ENCODE assay signal across 24 cellular contexts in the genomic region with DNA sequence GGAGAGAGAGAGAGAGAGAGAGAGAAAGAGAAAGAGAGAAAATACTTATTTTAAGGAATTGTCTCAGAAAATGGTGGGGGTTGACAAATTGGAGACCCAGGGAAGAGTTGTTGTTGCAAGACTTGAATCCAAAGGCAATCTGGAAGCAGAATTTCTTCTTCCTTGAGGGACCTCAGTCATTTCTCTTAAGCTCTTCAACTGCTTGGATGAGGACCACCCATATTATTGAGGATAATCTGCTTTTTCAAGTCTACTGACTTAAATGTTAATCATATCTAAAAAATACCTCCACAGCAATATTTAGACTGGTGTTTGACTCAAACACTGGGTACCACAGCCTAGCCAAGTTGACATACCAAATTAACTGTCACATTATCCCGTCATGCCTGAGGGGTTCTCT. TPM values are rescaled to one million over a fixed set of nuclear protein-coding genes. Genes with fewer than 3 reads are reported as not detected.
"Had no signal": no experiment of that assay in that cellular context is flagged by ENCODE, and none has a peak within 500 bp of the region (broad histone marks: within the 10 kb centered on the region; RNA-seq: fewer than 3 reads in every experiment).

No MANE protein-coding gene starts in this region.

- H3K27ac Mint-ChIP-seq: stimulated activated naive B cell treated with anti-CD40 and anti-IgM and Interleukin-4, amounts not matched to agents 10 μg/mL and 1 μg/mL and 100 μg/mL, for 72 hours; stimulated activated naive CD8-positive, alpha-beta T cell treated with anti-CD3 and anti-CD28 coated beads, Interleukin-15, amount 100 ng/mL, for 72 hours had no signal

- DNase-seq: cortex of kidney; effector memory CD4-positive, alpha-beta T cell; esophagus squamous epithelium; left colon; left ventricle myocardium superior; midbrain; naive B cell; psoas muscle; retina; right lobe of liver; spleen; stimulated activated CD4-positive, alpha-beta T cell treated with anti-CD3 and anti-CD28 coated beads, Interleukin-15, amount 100 ng/mL, for 24 hours; stimulated activated CD4-positive, alpha-beta T cell treated with anti-CD3 and anti-CD28 coated beads, Interleukin-1b, Interleukin-23, amount 100 ng/mL, for 48 hours; stimulated activated CD4-positive, alpha-beta T cell treated with anti-CD3 and anti-CD28 coated beads, Interleukin-4, amount 100 ng/mL, for 24 hours; stimulated activated naive B cell treated with anti-CD40 and anti-IgM and Interleukin-4, amounts not matched to agents 10 μg/mL and 1 μg/mL and 100 μg/mL, for 72 hours; stimulated activated naive CD8-positive, alpha-beta T cell treated with anti-CD3 and anti-CD28 coated beads, Interleukin-15, amount 100 ng/mL, for 72 hours; testis; upper lobe of right lung had no signal

- H3K4me3 Mint-ChIP-seq: stimulated activated naive B cell treated with anti-CD40 and anti-IgM and Interleukin-4, amounts not matched to agents 10 μg/mL and 1 μg/mL and 100 μg/mL, for 72 hours; stimulated activated naive CD8-positive, alpha-beta T cell treated with anti-CD3 and anti-CD28 coated beads, Interleukin-15, amount 100 ng/mL, for 72 hours had no signal

- H3K36me3 ChIP-seq: esophagus squamous epithelium, gastroesophageal sphincter, neutrophil, right lobe of liver, spleen, tibial nerve, upper lobe of right lung had no signal

- H3K36me3 Mint-ChIP-seq: naive B cell had no signal

- H3K9me3 Mint-ChIP-seq: naive B cell; stimulated activated naive B cell treated with anti-CD40 and anti-IgM and Interleukin-4, amounts not matched to agents 10 μg/mL and 1 μg/mL and 100 μg/mL, for 72 hours; stimulated activated naive CD8-positive, alpha-beta T cell treated with anti-CD3 and anti-CD28 coated beads, Interleukin-15, amount 100 ng/mL, for 72 hours had no signal

- H3K4me1 ChIP-seq: upper lobe of right lung had no signal

- H3K27me3 ChIP-seq: testis had no signal

- H3K9me3 ChIP-seq: esophagus squamous epithelium, gastroesophageal sphincter, neutrophil, psoas muscle, right lobe of liver, spleen, testis, tibial nerve, upper lobe of right lung had no signal

- H3K4me3 ChIP-seq: esophagus squamous epithelium, gastroesophageal sphincter, lung, psoas muscle, right lobe of liver, spleen, testis, tibial nerve, upper lobe of right lung had no signal

- H3K27ac ChIP-seq: esophagus squamous epithelium, gastroesophageal sphincter, neutrophil, psoas muscle, right lobe of liver, spleen, testis, tibial nerve, upper lobe of right lung had no signal

- ATAC-seq: gastroesophageal sphincter; left colon; left ventricle myocardium superior; psoas muscle; right lobe of liver; stimulated activated naive B cell treated with anti-CD40 and anti-IgM and Interleukin-4, amounts not matched to agents 10 μg/mL and 1 μg/mL and 100 μg/mL, for 72 hours; stimulated activated naive CD8-positive, alpha-beta T cell treated with anti-CD3 and anti-CD28 coated beads, Interleukin-15, amount 100 ng/mL, for 72 hours; upper lobe of right lung had no signal

RNA-seq across cellular contexts. Expression of a gene that starts 2.9 kb away (rescaled TPM):
- total RNA-seq: epithelial cell of proximal tubule had no signal

RNA-seq across cellular contexts. Expression of a gene that starts 3.3 kb away (rescaled TPM):
- total RNA-seq: left ventricle myocardium superior, skeletal muscle tissue had no signal

RNA-seq across cellular contexts. Expression of a gene that starts 11.6 kb away (rescaled TPM):
- total RNA-seq: skeletal muscle tissue had no signal
